Comparison of ENCODE assay signal across 24 cellular contexts in genomic region chr11:16040151-16040550, GRCh38.
"Had no signal": no experiment of that assay in that cellular context is flagged by ENCODE, and none has a peak within 500 bp of the region (broad histone marks: within the 10 kb centered on the region; RNA-seq: fewer than 3 reads in every experiment).

No MANE protein-coding gene starts in this region.

- H3K36me3 ChIP-seq: esophagus muscularis mucosa, pancreas, prostate gland, stomach, thyroid gland, upper lobe of left lung, vagina had no signal

- H3K4me3 ChIP-seq: esophagus muscularis mucosa, pancreas, prostate gland, smooth muscle cell, stomach, thyroid gland, upper lobe of left lung, vagina had no signal

- FAIRE-seq: bronchial epithelial cell, pancreas had no signal

- DNase-seq: activated CD4-positive, alpha-beta T cell treated with anti-CD3 and anti-CD28 coated beads for 4 hours; activated CD4-positive, alpha-beta T cell treated with anti-CD3 and anti-CD28 coated beads, Interleukin-2, amount 50 U/mL, for 4 hours; activated naive CD4-positive, alpha-beta T cell; activated T-cell treated with anti-CD3 and anti-CD28 coated beads for 4 hours; activated T-cell treated with anti-CD3 and anti-CD28 coated beads, Interleukin-2, amount 50 U/mL, for 72 hours; anterior cingulate cortex; endodermal cell; foreskin melanocyte; islet precursor cell; left ventricle myocardium superior; naive B cell; nephron progenitor cell; nucleus accumbens; pancreas; stimulated activated CD4-positive, alpha-beta T cell treated with anti-CD3 and anti-CD28 coated beads, Interleukin-1b, Interleukin-23, amount 100 ng/mL, for 48 hours; stimulated activated naive B cell treated with anti-CD40 and anti-IgM and Interleukin-4, amounts not matched to agents 10 μg/mL and 1 μg/mL and 100 μg/mL, for 72 hours; stomach; thyroid gland; upper lobe of left lung had no signal

- H3K27ac ChIP-seq: esophagus muscularis mucosa, pancreas, prostate gland, stomach, thyroid gland, upper lobe of left lung, vagina had no signal

- H3K27me3 ChIP-seq: esophagus muscularis mucosa, pancreas, stomach, thyroid gland, upper lobe of left lung, vagina had no signal

- H3K9me3 ChIP-seq: esophagus muscularis mucosa, pancreas, prostate gland, stomach, thyroid gland, upper lobe of left lung, vagina had no signal
